13 cellular contexts compared by ENCODE assay signal in genomic region chr14:85482549-85482948, GRCh38. TPM values are rescaled to one million over a fixed set of nuclear protein-coding genes. Genes with fewer than 3 reads are reported as not detected.
"Had no signal": no experiment of that assay in that cellular context is flagged by ENCODE, and none has a peak within 500 bp of the region (broad histone marks: within the 10 kb centered on the region; RNA-seq: fewer than 3 reads in every experiment).

No MANE protein-coding gene starts in this region.

- DNase-seq: activated CD4-positive, alpha-beta T cell treated with anti-CD3 and anti-CD28 coated beads, Interleukin-2, amount 50 U/mL, for 4 hours; activated gamma-delta T cell; effector CD8-positive, alpha-beta T cell; mammary epithelial cell; midbrain; occipital lobe; right cardiac atrium; small intestine; stimulated activated CD4-positive, alpha-beta T cell treated with anti-CD3 and anti-CD28 coated beads, Interleukin-4, amount 100 ng/mL, for 1 hour; T-helper 17 cell; testis had no signal

- H3K9me3 ChIP-seq: esophagus muscularis mucosa, testis had no signal

- H3K4me3 ChIP-seq: esophagus muscularis mucosa, testis had no signal

- H3K27ac ChIP-seq: esophagus muscularis mucosa had no signal

- ATAC-seq: T-helper 17 cell had no signal

- H3K27me3 ChIP-seq: esophagus muscularis mucosa, testis had no signal

- H3K36me3 ChIP-seq: esophagus muscularis mucosa had no signal

- H3K4me1 ChIP-seq: esophagus muscularis mucosa had no signal

- FAIRE-seq: endothelial cell of umbilical vein, small intestine had no signal

RNA-seq across cellular contexts. Expression of gene FLRT2, which starts 47.4 kb away (rescaled TPM):
- total RNA-seq: T-helper 17 cell had no signal
